In genomic region chr14:23070262-23071129, GRCh38 we compare ENCODE assay signal across 9 cellular contexts. TPM values are rescaled to one million over a fixed set of nuclear protein-coding genes. Genes with fewer than 3 reads are reported as not detected.
DNase-seq lines count a peak whose midpoint lies in the region; ATAC-seq and TF ChIP-seq lines count a peak whose summit lies in the region.
"Had no signal": no experiment of that assay in that cellular context is flagged by ENCODE, and none has a peak within 500 bp of the region (broad histone marks: within the 10 kb centered on the region; RNA-seq: fewer than 3 reads in every experiment).

No MANE protein-coding gene starts in this region.

- no peak overlapping the region for H2AFZ ChIP-seq in PC-3 (ENCODE audit: low read length)

- no peaks in the 10 kb centered on the region for H3K9me3 Mint-ChIP-seq in CD8-positive, alpha-beta memory T cell
- no peaks in the 10 kb centered on the region for H3K9me3 Mint-ChIP-seq in endodermal cell

- peaks cover 35% of the 10 kb centered on the region for H3K36me3 ChIP-seq in CD8-positive, alpha-beta memory T cell (ENCODE audit: insufficient read depth, low read length)
- peaks cover 52% of the 10 kb centered on the region for H3K36me3 ChIP-seq in PC-3 (ENCODE audit: low read depth, low read length)
- peaks cover 67% of the 10 kb centered on the region for H3K36me3 ChIP-seq in endodermal cell (ENCODE audit: control insufficient read depth, insufficient read depth, low read length)
- H3K36me3 ChIP-seq in ovary = no peaks in the 10 kb centered on the region

- peak overlapping the region; percentile 94 for H3K4me3 ChIP-seq in CD8-positive, alpha-beta memory T cell (ENCODE audit: low read length)
- H3K4me3 ChIP-seq in PC-3 (ENCODE audit: low read length) (peak overlapping the region; percentile 94), endodermal cell (ENCODE audit: low read length) (peak overlapping the region; percentile 90), ovary (peak overlapping the region; percentile 48)

- BruUV-seq in PC-3 (replicated peaks; lab: Mats Ljungman, UMichigan) = no TSS peak

- no peak for TF ChIP-seq EP300 in ovary (IDR thresholded peaks at IDR 0.05)

- peak overlapping the region; percentile 76 for H3K27ac ChIP-seq in CD8-positive, alpha-beta memory T cell (ENCODE audit: low read depth, low read length)
- H3K27ac ChIP-seq in PC-3 (ENCODE audit: low read length) = peak overlapping the region; percentile 57
- peak overlapping the region; percentile 59 for H3K27ac ChIP-seq in endodermal cell (ENCODE audit: low read depth, low read length)
- H3K27ac ChIP-seq in ovary = peak overlapping the region in 1 of 2 donors; percentile 14

- H3K4me1 ChIP-seq in CD8-positive, alpha-beta memory T cell (ENCODE audit: insufficient read depth, low read length) = peaks cover 28% of the 10 kb centered on the region
- H3K4me1 ChIP-seq in PC-3 (ENCODE audit: insufficient read depth, low read length) (peaks cover 41% of the 10 kb centered on the region), endodermal cell (ENCODE audit: control insufficient read depth, insufficient read depth, low read length) (peaks cover 34% of the 10 kb centered on the region), ovary (ENCODE audit: insufficient read depth) (peaks cover 9% of the 10 kb centered on the region)

- no peaks in the 10 kb centered on the region for H3K27me3 Mint-ChIP-seq in CD8-positive, alpha-beta memory T cell
- H3K27me3 Mint-ChIP-seq in endodermal cell (ENCODE audit: insufficient read depth) = no peaks in the 10 kb centered on the region

- no peaks in the 10 kb centered on the region for H3K9me2 ChIP-seq in PC-3 (replicated peaks; ENCODE audit: low read length)

- peaks cover 3 to 79% (median 9%) of the 10 kb centered on the region in 3 donors for H3K36me3 Mint-ChIP-seq in CD8-positive, alpha-beta memory T cell
- H3K36me3 Mint-ChIP-seq in endodermal cell (ENCODE audit: low read depth) = peaks cover 66% of the 10 kb centered on the region

- H3K4me2 ChIP-seq in PC-3 (ENCODE audit: low read length) = peak overlapping the region; percentile 98

- CTCF ChIA-PET in CD8-positive, alpha-beta memory T cell (lab: Charles Lee) = interaction anchor here (0.9 to 3.5 kb wide), 8 partner anchors 12 to 136 kb away, joined by 3 to 21 read pairs (median 6); partner anchors contain the start of genes ACIN1, AJUBA, C14orf119 and CDH24
- CTCF ChIA-PET in PC-3 (lab: Charles Lee) = interaction anchor here (0.6 to 1.7 kb wide), 3 partner anchors 24 to 426 kb away, joined by 3 to 11 read pairs (median 6); partner anchors contain the start of genes ACIN1, C14orf119 and OR6J1

- peaks cover 32% of the 10 kb centered on the region for H4K20me1 ChIP-seq in PC-3 (ENCODE audit: low read length)

- peak overlapping the region; percentile 75 to 97 (median 96) for H3K27ac Mint-ChIP-seq in CD8-positive, alpha-beta memory T cell
- peak overlapping the region; percentile 97 for H3K27ac Mint-ChIP-seq in endodermal cell

- POLR2A ChIA-PET in CD8-positive, alpha-beta memory T cell (lab: Charles Lee) = interaction anchor here (0.7 to 1.1 kb wide), 3 partner anchors 22 to 25 kb away, joined by 3 to 9 read pairs (median 3); partner anchors contain the start of genes ACIN1 and C14orf119
- POLR2A ChIA-PET in PC-3 (lab: Charles Lee; ENCODE audit: unreplicated experiment) = interaction anchor here (1.2 kb wide), 1 partner anchor 25 kb away, joined by 12 read pairs; the partner anchor contains the start of genes ACIN1 and C14orf119

- 7 to 9% methylated on average over 6 to 10 of the region's 10 CpGs for WGBS in endodermal cell (ENCODE audit: insufficient coverage in 1 of 2, insufficient read length in 1 of 2), 2 experiments
- 2 to 5% (median 5%) methylated on average over 10 of the region's 10 CpGs for WGBS in ovary, 3 donors

- no peak for ATAC-seq in PC-3

- no peaks in the 10 kb centered on the region for H3K27me3 ChIP-seq in CD8-positive, alpha-beta memory T cell (ENCODE audit: insufficient read depth, low read length, poor library complexity, severe bottlenecking)
- H3K27me3 ChIP-seq in PC-3 (ENCODE audit: low read length) = no peaks in the 10 kb centered on the region
- H3K27me3 ChIP-seq in endodermal cell (ENCODE audit: control insufficient read depth, insufficient read depth, low read length, poor library complexity, severe bottlenecking) = no peaks in the 10 kb centered on the region
- no peaks in the 10 kb centered on the region for H3K27me3 ChIP-seq in ovary

- H3K9ac ChIP-seq in PC-3 (ENCODE audit: low read length) = peak overlapping the region; percentile 95
- H3K9ac ChIP-seq in endodermal cell (ENCODE audit: extremely low read depth, low read length, poor library complexity, severe bottlenecking) = peak overlapping the region; percentile 88

- no peak for TF ChIP-seq POLR2A in ovary (IDR thresholded peaks at IDR 0.05)

- intact Hi-C loops in PC-3 (cut with micrococcal nuclease) = loop anchor here (10.0 kb wide), 1 partner anchor 484 kb away; the partner anchor contains the start of genes THTPA and ZFHX2
- intact Hi-C loops in ovary (cut with DNase I) = no loop called here

- peak overlapping the region; percentile 83 to 96 (median 94) for H3K4me3 Mint-ChIP-seq in CD8-positive, alpha-beta memory T cell
- peak overlapping the region; percentile 90 for H3K4me3 Mint-ChIP-seq in endodermal cell

- peaks cover 37 to 50% (median 41%) of the 10 kb centered on the region in 3 donors for H3K4me1 Mint-ChIP-seq in CD8-positive, alpha-beta memory T cell
- H3K4me1 Mint-ChIP-seq in endodermal cell = peaks cover 58% of the 10 kb centered on the region

- H3F3A ChIP-seq in PC-3 (ENCODE audit: low read length, unreplicated experiment) = peaks cover 4% of the 10 kb centered on the region

- peaks cover 57% of the 10 kb centered on the region for H3K79me2 ChIP-seq in PC-3 (ENCODE audit: low read length)

- TF ChIP-seq CTCF in PC-3 (conservative IDR thresholded peaks at IDR 0.05; ENCODE audit: low read depth, low read length) = no peak
- TF ChIP-seq CTCF in endodermal cell (conservative IDR thresholded peaks at IDR 0.05) = no peak
- no peak for TF ChIP-seq CTCF in ovary (IDR thresholded peaks at IDR 0.05)

- no peaks in the 10 kb centered on the region for H3K9me3 ChIP-seq in CD8-positive, alpha-beta memory T cell (ENCODE audit: low read length)
- H3K9me3 ChIP-seq in PC-3 (ENCODE audit: low read length) (no peaks in the 10 kb centered on the region), endodermal cell (ENCODE audit: control insufficient read depth, low read length) (no peaks in the 10 kb centered on the region), ovary (no peaks in the 10 kb centered on the region)

- DNase-seq in CD8-positive, alpha-beta memory T cell = no peak
- no peak for DNase-seq in PC-3
- DNase-seq in endodermal cell = peak; percentile 53
- no peak for DNase-seq in ovary
- DNase-seq in DMS153 treated with DMSO at 0.1 percent for 48 hours (lab: John Stamatoyannopoulos, UW; ENCODE audit: unreplicated experiment) = no peak
- DNase-seq in NCI-H748 treated with DMSO at 0.1 percent for 48 hours (lab: John Stamatoyannopoulos, UW) = no peak
- no peak for DNase-seq in SK-N-DZ (ENCODE audit: low spot score)
- DNase-seq in HuH-7.5 (ENCODE audit: low spot score) = no peak
- DNase-seq: stimulated activated naive CD4-positive, alpha-beta T cell had no signal

RNA-seq across cellular contexts. Expression of gene CDH24, which starts 13.2 kb away (rescaled TPM):
- total RNA-seq in CD8-positive, alpha-beta memory T cell = under 1 TPM; 0.82 to 0.88 TPM
- 0.36 TPM for polyA plus RNA-seq in CD8-positive, alpha-beta memory T cell
- 14.8 and 16.4 TPM in 2 replicates for total RNA-seq in PC-3 (2014; rRNA removed)
- total RNA-seq in endodermal cell = 10 to 100 TPM; 16.9 to 17.2 TPM
- 37.1 TPM for polyA plus RNA-seq in endodermal cell (2013, experiment 1 of 2)
- polyA plus RNA-seq in endodermal cell (2013, experiment 2 of 2) = 32.0 TPM
- 1 to 10 TPM; 1.0 to 6.6 (median 2.3) TPM for total RNA-seq in ovary
- 1 to 10 TPM; 2.1 to 5.5 TPM for polyA plus RNA-seq in ovary
- polyA plus RNA-seq in SK-N-DZ (2014; cell fraction: cytosol; rRNA removed) = 58.9 and 63.3 TPM in 2 replicates
- polyA plus RNA-seq in SK-N-DZ (2014; cell fraction: nucleus; rRNA removed) = 246 and 343 TPM in 2 replicates

RNA-seq across cellular contexts. Expression of gene ACIN1, which starts 24.4 kb away (rescaled TPM):
- total RNA-seq in CD8-positive, alpha-beta memory T cell = 100 to 1,000 TPM; 195 to 198 TPM
- polyA plus RNA-seq in CD8-positive, alpha-beta memory T cell = 15.1 TPM
- 112 and 116 TPM in 2 replicates for total RNA-seq in PC-3 (2014; rRNA removed)
- total RNA-seq in endodermal cell = 100 to 1,000 TPM; 314 to 367 TPM
- 253 TPM for polyA plus RNA-seq in endodermal cell (2013, experiment 1 of 2)
- polyA plus RNA-seq in endodermal cell (2013, experiment 2 of 2) = 214 TPM
- 100 to 1,000 TPM in 5 of 7 donors, 10 to 100 TPM in 2; 83.3 to 162 (median 135) TPM for total RNA-seq in ovary
- 100 to 1,000 TPM in 1 of 2 donors, 10 to 100 TPM in 1; 95.4 to 165 TPM for polyA plus RNA-seq in ovary
- 79.3 and 83.7 TPM in 2 replicates for polyA plus RNA-seq in SK-N-DZ (2014; cell fraction: cytosol; rRNA removed)
- 394 and 582 TPM in 2 replicates for polyA plus RNA-seq in SK-N-DZ (2014; cell fraction: nucleus; rRNA removed)

RNA-seq across cellular contexts. Expression of gene C14orf119, which starts 24.8 kb away (rescaled TPM):
- total RNA-seq in CD8-positive, alpha-beta memory T cell = 10 to 100 TPM; 52.5 to 55.6 TPM
- polyA plus RNA-seq in CD8-positive, alpha-beta memory T cell = 112 TPM
- 26.7 and 49.6 TPM in 2 replicates for total RNA-seq in PC-3 (2014; rRNA removed)
- 10 to 100 TPM; 76.7 to 82.9 TPM for total RNA-seq in endodermal cell
- 61.4 TPM for polyA plus RNA-seq in endodermal cell (2013, experiment 1 of 2)
- 63.7 TPM for polyA plus RNA-seq in endodermal cell (2013, experiment 2 of 2)
- total RNA-seq in ovary = 10 to 100 TPM; 13.8 to 47.2 (median 41.5) TPM
- 10 to 100 TPM; 31.4 to 55.6 TPM for polyA plus RNA-seq in ovary
- polyA plus RNA-seq in SK-N-DZ (2014; cell fraction: cytosol; rRNA removed) = 39.5 and 46.2 TPM in 2 replicates
- 15.8 and 33.9 TPM in 2 replicates for polyA plus RNA-seq in SK-N-DZ (2014; cell fraction: nucleus; rRNA removed)

RNA-seq across cellular contexts. Expression of gene PSMB11, which starts 28.5 kb away (rescaled TPM):
- total RNA-seq in CD8-positive, alpha-beta memory T cell = not detected
- not detected for polyA plus RNA-seq in CD8-positive, alpha-beta memory T cell
- total RNA-seq in PC-3 (2014; rRNA removed) = not detected in 2 replicates
- not detected for total RNA-seq in endodermal cell
- not detected for polyA plus RNA-seq in endodermal cell (2013, experiment 1 of 2)
- polyA plus RNA-seq in endodermal cell (2013, experiment 2 of 2) = not detected
- total RNA-seq in ovary = not detected
- not detected for polyA plus RNA-seq in ovary
- polyA plus RNA-seq in SK-N-DZ (2014; cell fraction: cytosol; rRNA removed) = not detected in 2 replicates
- polyA plus RNA-seq in SK-N-DZ (2014; cell fraction: nucleus; rRNA removed) = not detected in 2 replicates

RNA-seq across cellular contexts. Expression of gene CIROP, which starts 34.3 kb away (rescaled TPM):
- not detected for total RNA-seq in CD8-positive, alpha-beta memory T cell
- polyA plus RNA-seq in CD8-positive, alpha-beta memory T cell = not detected
- total RNA-seq in PC-3 (2014; rRNA removed) = not detected in 2 replicates
- total RNA-seq in endodermal cell = 1 to 10 TPM in 1 of 2 donors, under 1 TPM in 1; 0.64 to 1.4 TPM
- not detected for polyA plus RNA-seq in endodermal cell (2013, experiment 1 of 2)
- not detected for polyA plus RNA-seq in endodermal cell (2013, experiment 2 of 2)
- not detected for total RNA-seq in ovary
- polyA plus RNA-seq in ovary = not detected
- not detected in 2 replicates for polyA plus RNA-seq in SK-N-DZ (2014; cell fraction: cytosol; rRNA removed)
- polyA plus RNA-seq in SK-N-DZ (2014; cell fraction: nucleus; rRNA removed) = 0.06 TPM in 1 of 2 replicates, not detected in the other
